ENCODE assay signal across 1 cellular context in genomic region chr3:143240921-143241320, GRCh38.
TF ChIP-seq lines count a peak whose summit lies in the region.

No MANE protein-coding gene starts in this region.

TF ChIP-seq in endothelial cell of umbilical vein, 7 proteins besides CTCF, POLR2A, EP300 and RAD21 (continued from another document):
- TF ChIP-seq JUN (IDR thresholded peaks at IDR 0.05; ENCODE audit: borderline replicate concordance, insufficient read depth, insufficient read length, low read depth), result no peak
